6 cellular contexts compared by ENCODE assay signal in genomic region chr2:12331698-12332097, GRCh38.
"Had no signal": no experiment of that assay in that cellular context is flagged by ENCODE, and none has a peak within 500 bp of the region (broad histone marks: within the 10 kb centered on the region; RNA-seq: fewer than 3 reads in every experiment).

No MANE protein-coding gene starts in this region.

- H3K36me3 ChIP-seq: HAP-1 had no signal

- H3K9ac ChIP-seq: GM23248 had no signal

- H3K9me3 ChIP-seq: HAP-1 had no signal

- H3K4me1 ChIP-seq: HAP-1 had no signal

- DNase-seq: GOT3, H7 had no signal

- H2AFZ ChIP-seq: GM23248 had no signal

- ATAC-seq: HCT116 had no signal

- H3K4me3 ChIP-seq: GM23248, HAP-1 had no signal

- FAIRE-seq: HTR-8/SVneo had no signal

- H3K27ac ChIP-seq: GM23248 had no signal
